In genomic region chr14:86015916-86016315, GRCh38 we compare ENCODE assay signal across 19 cellular contexts.
A peak's percentile ranks its signal among the peaks of the same experiment; 100 is the strongest.
DNase-seq lines count a peak whose midpoint lies in the region; ATAC-seq lines count a peak whose summit lies in the region.
"Had no signal": no experiment of that assay in that cellular context is flagged by ENCODE, and none has a peak within 500 bp of the region (broad histone marks: within the 10 kb centered on the region; RNA-seq: fewer than 3 reads in every experiment).

No MANE protein-coding gene starts in this region.

- no peaks in the 10 kb centered on the region for H3K36me3 ChIP-seq in mesenchymal stem cell (ENCODE audit: control insufficient read depth in 1 of 2, insufficient read depth in 2 of 2, low read depth in 1 of 2, low read length in 2 of 2)

- H2BK15ac ChIP-seq in mesenchymal stem cell (ENCODE audit: low read depth, poor library complexity, severe bottlenecking) = no peak overlapping the region

- no peaks in the 10 kb centered on the region for H3K4me1 ChIP-seq in mesenchymal stem cell (ENCODE audit: control insufficient read depth, insufficient read depth, low read depth, low read length)

- no peak overlapping the region for H2AFZ ChIP-seq in mesenchymal stem cell (ENCODE audit: low read depth, low read length)

- no peak overlapping the region for H3K4me2 ChIP-seq in mesenchymal stem cell (ENCODE audit: low read length, poor library complexity, severe bottlenecking)

- H3K23ac ChIP-seq in mesenchymal stem cell (ENCODE audit: low read length in 2 of 2) = no peak overlapping the region

- H2BK5ac ChIP-seq in mesenchymal stem cell (ENCODE audit: low read depth, low read length, poor library complexity, severe bottlenecking) = no peak overlapping the region

- H4K91ac ChIP-seq in mesenchymal stem cell (ENCODE audit: low read length) = no peak overlapping the region

- H3K79me1 ChIP-seq in mesenchymal stem cell (replicated peaks; ENCODE audit: low read length, poor library complexity, severe bottlenecking) = no peaks in the 10 kb centered on the region

- no peak overlapping the region for H3K4ac ChIP-seq in mesenchymal stem cell (ENCODE audit: low read depth in 1 of 2, low read length in 2 of 2)

- H3K27me3 ChIP-seq in mesenchymal stem cell (ENCODE audit: control insufficient read depth in 1 of 2, insufficient read depth in 1 of 2, low read length in 2 of 2) = no peaks in the 10 kb centered on the region

- no peak overlapping the region for H3K4me3 ChIP-seq in mesenchymal stem cell (ENCODE audit: insufficient read depth in 1 of 2, low read depth in 1 of 2, low read length in 2 of 2)

- no peak overlapping the region for H3K18ac ChIP-seq in mesenchymal stem cell (ENCODE audit: low read depth in 1 of 2, low read length in 2 of 2)

- peak; percentile 49 for DNase-seq in HS-5 (ENCODE audit: low read depth)
- peak; percentile 66 for DNase-seq in amniotic epithelial cell (ENCODE audit: low read depth)
- peak; percentile 22 for DNase-seq in dedifferentiated amniotic fluid mesenchymal stem cell (ENCODE audit: extremely low spot score)
- DNase-seq in mesenchymal stem cell = peak; percentile 8
- no peak for DNase-seq in left lobe of liver (ENCODE audit: low spot score)
- no peak for DNase-seq in stimulated activated CD8-positive, alpha-beta memory T cell treated with anti-CD3 and anti-CD28 coated beads, Interleukin-4, amount 100 ng/mL, for 48 hours
- DNase-seq in Ammon's horn (ENCODE audit: low spot score) = no peak
- DNase-seq: ACHN; AML-193; CD4-positive, CD25-positive, alpha-beta regulatory T cell; MM.1S; NCI-H1105; NCI-H187 treated with DMSO at 0.1 percent for 48 hours; NCI-H2171; NCI-H446 treated with DMSO at 0.1 percent for 48 hours; NK-92 treated with Interleukin-12 subunit alpha and Interleukin-12 subunit beta, amount 100 ng/mL, for 24 hours had no signal

- H2AK5ac ChIP-seq in mesenchymal stem cell (ENCODE audit: low read length, severe bottlenecking) = no peak overlapping the region

- no peak overlapping the region for H3K27ac ChIP-seq in mesenchymal stem cell (ENCODE audit: low read length, poor library complexity, severe bottlenecking)

- no CpG with 5 or more reads among the region's 1 CpG for WGBS in mesenchymal stem cell

- H2BK120ac ChIP-seq in mesenchymal stem cell (ENCODE audit: low read depth, low read length) = no peak overlapping the region

- H3K9me3 ChIP-seq in mesenchymal stem cell (ENCODE audit: control insufficient read depth, low read length) = peaks cover 3% of the 10 kb centered on the region

- H2BK12ac ChIP-seq in mesenchymal stem cell (ENCODE audit: low read length in 2 of 2) = no peak overlapping the region

- ATAC-seq in left lobe of liver = no peak
- no peak for ATAC-seq in GM21825 (IDR thresholded peaks at IDR 0.05; ENCODE audit: unreplicated experiment)
- ATAC-seq: HCT116, HepG2 had no signal

- H3K9ac ChIP-seq in mesenchymal stem cell (ENCODE audit: low read length) = no peak overlapping the region

- no peak overlapping the region for H3K14ac ChIP-seq in mesenchymal stem cell (ENCODE audit: low read length in 2 of 2)

- no peak overlapping the region for H4K8ac ChIP-seq in mesenchymal stem cell (ENCODE audit: low read length)

Comparison
In these comparisons a context has a peak if more than half of its experiments do, and no peak if none do; other contexts are left out.
1. DNase-seq: peak in HS-5 (single experiment), amniotic epithelial cell (single experiment), dedifferentiated amniotic fluid mesenchymal stem cell (single experiment) and mesenchymal stem cell (single experiment); none in left lobe of liver (single experiment), stimulated activated CD8-positive, alpha-beta memory T cell treated with anti-CD3 and anti-CD28 coated beads, Interleukin-4, amount 100 ng/mL, for 48 hours (single experiment) and Ammon's horn (single experiment).